In genomic region chr3:44762690-44763089, GRCh38 we compare ENCODE assay signal across 11 cellular contexts. TPM values are rescaled to one million over a fixed set of nuclear protein-coding genes. Genes with fewer than 3 reads are reported as not detected.
DNase-seq lines count a peak whose midpoint lies in the region; ATAC-seq and TF ChIP-seq lines count a peak whose summit lies in the region.
"Had no signal": no experiment of that assay in that cellular context is flagged by ENCODE, and none has a peak within 500 bp of the region (broad histone marks: within the 10 kb centered on the region; RNA-seq: fewer than 3 reads in every experiment).

No MANE protein-coding gene starts in this region.

- intact Hi-C loops in natural killer cell (cut with micrococcal nuclease): loop anchor here (5.0 to 10.0 kb wide), 2 partner anchors 50 to 428 kb away; partner anchors contain the start of genes TCAIM and ZNF502

- H3K27ac ChIP-seq in DOHH2 (ENCODE audit: low read depth, low read length) (no peak overlapping the region), coronary artery (no peak overlapping the region)

- TF ChIP-seq CTCF in DOHH2 (IDR thresholded peaks at IDR 0.05; ENCODE audit: low read depth, low read length, poor library complexity, severe bottlenecking) (no peak), Loucy (conservative IDR thresholded peaks at IDR 0.05; ENCODE audit: low read length) (no peak), cardiac fibroblast (IDR thresholded peaks at IDR 0.05; ENCODE audit: low read depth, low read length) (no peak), natural killer cell (IDR thresholded peaks at IDR 0.05) (no peak), coronary artery (IDR thresholded peaks at IDR 0.05) (no peak)

- H3K4me1 ChIP-seq in DOHH2 (ENCODE audit: control insufficient read depth, low read length) (peaks cover 11% of the 10 kb centered on the region), Loucy (ENCODE audit: insufficient read depth, low read length, poor library complexity, severe bottlenecking) (peaks cover 34% of the 10 kb centered on the region)

- ATAC-seq in natural killer cell (no peak), GM21723 (IDR thresholded peaks at IDR 0.05; ENCODE audit: unreplicated experiment) (no peak), HG03342 (IDR thresholded peaks at IDR 0.05; ENCODE audit: unreplicated experiment) (no peak)

- no peaks in the 10 kb centered on the region for H3K36me3 Mint-ChIP-seq in natural killer cell

- H3K4me3 ChIP-seq in DOHH2 (ENCODE audit: low read length) (peak overlapping the region; percentile 94), Loucy (ENCODE audit: low read length, poor library complexity, severe bottlenecking) (peak overlapping the region; percentile 91), cardiac fibroblast (replicated peaks in 1 of 2; ENCODE audit: low read depth in 2 of 2, low read length in 2 of 2) (peak overlapping the region; percentile 87 to 88), coronary artery (no peak overlapping the region)

- H2AFZ ChIP-seq in Loucy (ENCODE audit: low read length): no peak overlapping the region

- H3K4me3 Mint-ChIP-seq in natural killer cell: peak overlapping the region; percentile 93

- H3K36me3 ChIP-seq in DOHH2 (ENCODE audit: control insufficient read depth, low read length): peaks cover 73% of the 10 kb centered on the region
- no peaks in the 10 kb centered on the region for H3K36me3 ChIP-seq in Loucy (ENCODE audit: insufficient read depth, low read length)

- H3K27ac Mint-ChIP-seq in natural killer cell: peak overlapping the region; percentile 89 to 90

- H3K79me2 ChIP-seq in DOHH2 (ENCODE audit: control insufficient read depth, low read length) (peaks cover 94% of the 10 kb centered on the region), Loucy (ENCODE audit: insufficient read depth, low read length) (peaks cover 77% of the 10 kb centered on the region)

- DNase-seq in cardiac fibroblast (ENCODE audit: low read depth in 2 of 2) (peak in 1 of 2 donors; percentile 1), natural killer cell (no peak), coronary artery (ENCODE audit: low spot score) (no peak)
- no peak for DNase-seq in stimulated activated naive CD4-positive, alpha-beta T cell treated with Interleukin-2 at 50 U/mL for 16 hours (lab: John Stamatoyannopoulos, UW)
- DNase-seq: activated CD4-positive, alpha-beta T cell treated with anti-CD3 and anti-CD28 coated beads, Interleukin-2, amount 50 U/mL, for 48 hours; retina; substantia nigra had no signal

- H4K20me1 ChIP-seq in DOHH2 (ENCODE audit: control insufficient read depth, insufficient read depth, low read depth, low read length): no peaks in the 10 kb centered on the region
- H4K20me1 ChIP-seq in Loucy (ENCODE audit: insufficient read depth, low read length, poor library complexity, severe bottlenecking): no peaks in the 10 kb centered on the region

- no peaks in the 10 kb centered on the region for H3K27me3 Mint-ChIP-seq in natural killer cell (ENCODE audit: low read depth in 2 of 2)

- H3K9me3 Mint-ChIP-seq in natural killer cell: peaks cover 0 to 3% of the 10 kb centered on the region in 2 donors

- peak overlapping the region; percentile 91 for H3K9ac ChIP-seq in Loucy (ENCODE audit: low read depth, low read length, poor library complexity, severe bottlenecking)

- peaks cover 21 to 29% of the 10 kb centered on the region in 2 donors for H3K4me1 Mint-ChIP-seq in natural killer cell

- H3K9me2 ChIP-seq in DOHH2 (replicated peaks; ENCODE audit: control insufficient read depth, low read length) (no peaks in the 10 kb centered on the region), Loucy (replicated peaks; ENCODE audit: low read depth, low read length) (no peaks in the 10 kb centered on the region)

- H3K4me2 ChIP-seq in DOHH2 (ENCODE audit: low read length): peak overlapping the region; percentile 83
- peak overlapping the region; percentile 88 for H3K4me2 ChIP-seq in Loucy (ENCODE audit: low read depth, low read length, poor library complexity, severe bottlenecking)

- H3K27me3 ChIP-seq in DOHH2 (ENCODE audit: control insufficient read depth, low read length) (no peaks in the 10 kb centered on the region), Loucy (ENCODE audit: insufficient read depth, low read length, poor library complexity, severe bottlenecking) (no peaks in the 10 kb centered on the region)

- H3K9me3 ChIP-seq in DOHH2 (ENCODE audit: control insufficient read depth, insufficient read depth, low read length): peaks cover 20% of the 10 kb centered on the region
- 0 out of 2 replicates have a peak, but pooled peaks cover 6% of the 10 kb centered on the region for H3K9me3 ChIP-seq in Loucy (ENCODE audit: insufficient read depth, low read depth, low read length)

- no peaks in the 10 kb centered on the region for H3F3A ChIP-seq in DOHH2 (ENCODE audit: control insufficient read depth, insufficient read depth)
- H3F3A ChIP-seq in Loucy (ENCODE audit: low read depth): no peaks in the 10 kb centered on the region

RNA-seq across cellular contexts. Expression of gene KIF15, which starts 1.1 kb away (rescaled TPM):
- total RNA-seq in natural killer cell: 1 to 10 TPM in 1 of 3 donors, under 1 TPM in 2; 0.80 to 1.6 (median 0.99) TPM

RNA-seq across cellular contexts. Expression of gene KIAA1143, which starts 1.3 kb away (rescaled TPM):
- total RNA-seq in natural killer cell: 10 to 100 TPM; 25.4 to 28.6 (median 27.7) TPM

RNA-seq across cellular contexts. Expression of gene ZNF501, which starts 33.3 kb away (rescaled TPM):
- total RNA-seq in natural killer cell: 1 to 10 TPM in 2 of 3 donors, under 1 TPM in 1; 0.40 to 2.2 (median 1.7) TPM

RNA-seq across cellular contexts. Expression of gene ZNF502, which starts 50.2 kb away (rescaled TPM):
- total RNA-seq in natural killer cell: 1 to 10 TPM; 2.8 to 7.0 (median 4.4) TPM
